22 cellular contexts compared by ENCODE assay signal in genomic region chr5:67142816-67143215, GRCh38. TPM values are rescaled to one million over a fixed set of nuclear protein-coding genes. Genes with fewer than 3 reads are reported as not detected.
DNase-seq lines count a peak whose midpoint lies in the region; ATAC-seq and TF ChIP-seq lines count a peak whose summit lies in the region.
"Had no signal": no experiment of that assay in that cellular context is flagged by ENCODE, and none has a peak within 500 bp of the region (broad histone marks: within the 10 kb centered on the region; RNA-seq: fewer than 3 reads in every experiment).

No MANE protein-coding gene starts in this region.

- H3K27me3 ChIP-seq in left ventricle myocardium inferior (ENCODE audit: low read depth), result no peaks in the 10 kb centered on the region
- H3K27me3 ChIP-seq in spleen (replicated peaks in 1 of 7), result no peaks in the 10 kb centered on the region

- no peak overlapping the region for H3K4me3 Mint-ChIP-seq in progenitor cell of endocrine pancreas (ENCODE audit: low read depth)
- H3K4me3 Mint-ChIP-seq: T-helper 17 cell had no signal

- intact Hi-C loops in Right ventricle myocardium superior (cut with DNase I), result no loop called here
- intact Hi-C loops in left ventricle myocardium inferior (cut with micrococcal nuclease), result no loop called here
- intact Hi-C loops in spleen (cut with DNase I; ENCODE audit: low total_unique reads), result no loop called here
- intact Hi-C loops in mucosa of descending colon (cut with DNase I, micrococcal nuclease), result loop anchor here in 1 of 2 donors (10.0 kb wide), 1 partner anchor 328 kb away; no protein-coding TSS in a partner anchor

- ATAC-seq in Right ventricle myocardium superior (ENCODE audit: poor library complexity), result peak; percentile 36
- ATAC-seq in mucosa of descending colon, result no peak
- ATAC-seq: SK-N-SH treated with all-trans-retinoic acid at 6 μM for 48 hours, T-helper 17 cell had no signal

- H3K4me1 ChIP-seq in left ventricle myocardium inferior (no peaks in the 10 kb centered on the region), spleen (no peaks in the 10 kb centered on the region), mucosa of descending colon (ENCODE audit: low read depth) (no peaks in the 10 kb centered on the region)
- H3K4me1 ChIP-seq: HAP-1 had no signal

- peak overlapping the region; percentile 43 for H3K27ac Mint-ChIP-seq in progenitor cell of endocrine pancreas

- H3K27me3 Mint-ChIP-seq in progenitor cell of endocrine pancreas, result no peaks in the 10 kb centered on the region
- H3K27me3 Mint-ChIP-seq: T-helper 17 cell had no signal

- H3K4me3 ChIP-seq in left ventricle myocardium inferior (no peak overlapping the region), spleen (no peak overlapping the region), mucosa of descending colon (no peak overlapping the region)
- H3K4me3 ChIP-seq: GM23248, HAP-1 had no signal

- H3K9me3 Mint-ChIP-seq in progenitor cell of endocrine pancreas (ENCODE audit: low read depth), result no peaks in the 10 kb centered on the region

- DNase-seq in Right ventricle myocardium superior (no peak), left ventricle myocardium inferior (no peak), NCI-H345 treated with DMSO at 0.1 percent for 48 hours (lab: John Stamatoyannopoulos, UW; ENCODE audit: unreplicated experiment) (peak; percentile 19), RPMI8226 (peak; percentile 52), progenitor cell of endocrine pancreas (ENCODE audit: low spot score, unreplicated experiment) (no peak), spleen (no peak), mucosa of descending colon (no peak)
- DNase-seq: AML-193, GDM1, GM23248, MV-4-11, NCI-H2081 treated with DMSO at 0.1 percent for 48 hours, NCI-H226, NCI-H774, OCI-M1, SIG-M5, T-helper 17 cell had no signal

- H3K36me3 Mint-ChIP-seq in progenitor cell of endocrine pancreas (ENCODE audit: insufficient read depth), result peaks cover 21% of the 10 kb centered on the region

- H3K9me3 ChIP-seq in left ventricle myocardium inferior (replicated peaks) (no peaks in the 10 kb centered on the region), spleen (no peaks in the 10 kb centered on the region), mucosa of descending colon (no peaks in the 10 kb centered on the region)
- H3K9me3 ChIP-seq: HAP-1 had no signal

- peaks cover 39% of the 10 kb centered on the region for H3K4me1 Mint-ChIP-seq in progenitor cell of endocrine pancreas (ENCODE audit: low read depth)

- peaks cover 83% of the 10 kb centered on the region for H3K36me3 ChIP-seq in left ventricle myocardium inferior
- H3K36me3 ChIP-seq in spleen, result peaks cover 0 to 92% (median 43%) of the 10 kb centered on the region in 6 donors
- peaks cover 4% of the 10 kb centered on the region for H3K36me3 ChIP-seq in mucosa of descending colon (ENCODE audit: low read depth)

- H3K27ac ChIP-seq in left ventricle myocardium inferior (replicated peaks), result no peak overlapping the region
- H3K27ac ChIP-seq in spleen, result no peak overlapping the region
- H3K27ac ChIP-seq: C4-2B, GM23248, KMS-11 had no signal

- TF ChIP-seq CTCF in left ventricle myocardium inferior (IDR thresholded peaks at IDR 0.05; ENCODE audit: borderline replicate concordance) (no peak), progenitor cell of endocrine pancreas (IDR thresholded peaks at IDR 0.05; ENCODE audit: unreplicated experiment) (no peak), spleen (IDR thresholded peaks at IDR 0.05 in 8 of 11, conservative IDR thresholded peaks at IDR 0.05 in 3 of 11) (no peak), mucosa of descending colon (IDR thresholded peaks at IDR 0.05) (no peak)

- WGBS in spleen, 5 donors, result 90 to 93% (median 92%) methylated on average over 8 of the region's 8 CpGs

- TF ChIP-seq POLR2A in spleen (IDR thresholded peaks at IDR 0.05), result no peak

RNA-seq across cellular contexts. Expression of gene CD180, which starts 53.8 kb away (rescaled TPM):
- total RNA-seq in Right ventricle myocardium superior (0.65 TPM), left ventricle myocardium inferior (0.44 TPM), progenitor cell of endocrine pancreas (not detected in 2 replicates), spleen (10 to 100 TPM; 20.6 to 39.2 (median 27.4) TPM), mucosa of descending colon (1 to 10 TPM in 2 of 3 donors, under 1 TPM in 1; 0.87 to 1.4 (median 1.3) TPM)
- 10 to 100 TPM; 11.6 to 17.9 (median 14.6) TPM for polyA plus RNA-seq in spleen
- total RNA-seq: Daoy, GM23248 had no signal
- polyA plus RNA-seq: GM23248 had no signal

Comparison
In these comparisons a context has a peak if more than half of its experiments do, and no peak if none do; other contexts are left out.
1. DNase-seq: peak in NCI-H345 treated with DMSO at 0.1 percent for 48 hours (single experiment) and RPMI8226 (single experiment); none in Right ventricle myocardium superior (single experiment), left ventricle myocardium inferior (single experiment), progenitor cell of endocrine pancreas (single experiment), spleen (single experiment) and mucosa of descending colon (0 of 3).
2. RNA of gene CD180, which starts 53.8 kb away (total RNA-seq): 20.6 to 39.2 TPM in spleen; 0.87 to 1.4 TPM in mucosa of descending colon, 0.65 TPM in Right ventricle myocardium superior (single experiment), 0.44 TPM in left ventricle myocardium inferior (single experiment) and not detected in progenitor cell of endocrine pancreas; every median in the first group is over 4 times any median in the second.